ENCODE assay signal across 14 cellular contexts in the genomic region with DNA sequence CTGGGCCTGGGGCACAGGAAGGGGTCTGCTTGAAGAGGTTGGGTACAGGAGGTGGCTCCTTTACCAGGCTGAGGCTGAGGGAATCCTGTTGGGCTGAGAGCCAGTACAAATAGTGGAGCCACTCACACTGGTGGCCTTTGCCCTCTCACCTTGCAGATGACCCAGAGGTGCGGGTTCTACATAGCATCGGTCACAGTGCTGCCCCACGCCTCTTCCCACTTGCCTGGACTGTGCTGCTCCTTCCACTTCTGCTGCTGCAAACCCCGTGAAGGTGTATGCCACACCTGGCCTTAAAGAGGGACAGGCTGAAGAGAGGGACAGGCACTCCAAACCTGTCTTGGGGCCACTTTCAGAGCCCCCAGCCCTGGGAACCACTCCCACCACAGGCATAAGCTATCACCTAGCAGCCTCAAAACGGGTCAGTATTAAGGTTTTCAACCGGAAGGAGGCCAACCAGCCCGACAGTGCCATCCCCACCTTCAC. TPM values are rescaled to one million over a fixed set of nuclear protein-coding genes. Genes with fewer than 3 reads are reported as not detected.
A peak's percentile ranks its signal among the peaks of the same experiment; 100 is the strongest.
DNase-seq lines count a peak whose midpoint lies in the region; ATAC-seq and TF ChIP-seq lines count a peak whose summit lies in the region.
"Had no signal": no experiment of that assay in that cellular context is flagged by ENCODE, and none has a peak within 500 bp of the region (broad histone marks: within the 10 kb centered on the region; RNA-seq: fewer than 3 reads in every experiment).

No MANE protein-coding gene starts in this region.

- H3K4me3 Mint-ChIP-seq in activated CD4-positive, alpha-beta T cell treated with anti-CD3 and anti-CD28 coated beads, Interleukin-2, amount 10 ng/mL, durations not matched to agents 7 days and 5 days, result peak overlapping the region; percentile 15
- H3K4me3 Mint-ChIP-seq in endodermal cell, result peak overlapping the region; percentile 94
- H3K4me3 Mint-ChIP-seq in naive thymus-derived CD4-positive, alpha-beta T cell, result peak overlapping the region in 5 of 10 donors; percentile 17 to 100 (median 92)

- peaks cover 16% of the 10 kb centered on the region for H3K36me3 Mint-ChIP-seq in activated CD4-positive, alpha-beta T cell treated with anti-CD3 and anti-CD28 coated beads, Interleukin-2, amount 10 ng/mL, durations not matched to agents 7 days and 5 days (ENCODE audit: low read depth)
- peaks cover 18% of the 10 kb centered on the region for H3K36me3 Mint-ChIP-seq in endodermal cell (ENCODE audit: low read depth)
- peaks cover 0 to 11% (median 4%) of the 10 kb centered on the region in 5 donors for H3K36me3 Mint-ChIP-seq in naive thymus-derived CD4-positive, alpha-beta T cell

- peaks cover 16% of the 10 kb centered on the region for H3K4me1 ChIP-seq in endodermal cell (ENCODE audit: control insufficient read depth, insufficient read depth, low read length)
- peaks cover 10 to 31% of the 10 kb centered on the region in 2 donors for H3K4me1 ChIP-seq in naive thymus-derived CD4-positive, alpha-beta T cell (ENCODE audit: control insufficient read depth in 2 of 2, insufficient read depth in 2 of 2, low read length in 2 of 2)
- H3K4me1 ChIP-seq in upper lobe of right lung, result peaks cover 39% of the 10 kb centered on the region

- H3K27me3 ChIP-seq in endodermal cell (ENCODE audit: control insufficient read depth, insufficient read depth, low read length, poor library complexity, severe bottlenecking) (peaks cover 9% of the 10 kb centered on the region), upper lobe of right lung (peaks cover 3% of the 10 kb centered on the region), H7 (ENCODE audit: control insufficient read depth, insufficient read depth, low read length) (peaks cover 10% of the 10 kb centered on the region)
- peaks cover 0 to 6% of the 10 kb centered on the region in 2 donors for H3K27me3 ChIP-seq in naive thymus-derived CD4-positive, alpha-beta T cell (ENCODE audit: control insufficient read depth in 2 of 2, insufficient read depth in 2 of 2, low read length in 2 of 2)
- H3K27me3 ChIP-seq: SJSA1 had no signal

- CTCF ChIA-PET in activated CD4-positive, alpha-beta T cell treated with anti-CD3 and anti-CD28 coated beads, Interleukin-2, amount 10 ng/mL, durations not matched to agents 7 days and 5 days (lab: Charles Lee), result interaction anchor here (1.0 to 1.8 kb wide), 2 partner anchors 34 to 49 kb away, joined by 3 to 5 read pairs; no protein-coding TSS in a partner anchor
- CTCF ChIA-PET in naive thymus-derived CD4-positive, alpha-beta T cell (lab: Charles Lee), result interaction anchor here (1.0 to 3.0 kb wide), 3 partner anchors 42 to 60 kb away, joined by 3 to 14 read pairs (median 4); no protein-coding TSS in a partner anchor

- intact Hi-C loops in naive thymus-derived CD4-positive, alpha-beta T cell (cut with micrococcal nuclease), result loop anchor here in 1 of 2 donors (2.0 kb wide), 3 partner anchors 49 to 575 kb away; a partner anchor contains a TSS
- intact Hi-C loops in upper lobe of right lung (cut with DNase I), result no loop called here

- TF ChIP-seq CTCF in endodermal cell (conservative IDR thresholded peaks at IDR 0.05) (no peak), upper lobe of right lung (IDR thresholded peaks at IDR 0.05) (no peak), GM13976 (IDR thresholded peaks at IDR 0.05; ENCODE audit: borderline replicate concordance, control extremely low read depth, extremely low read depth, insufficient read depth, missing control alignments) (no peak)

- peaks cover 3% of the 10 kb centered on the region for H3K27me3 Mint-ChIP-seq in activated CD4-positive, alpha-beta T cell treated with anti-CD3 and anti-CD28 coated beads, Interleukin-2, amount 10 ng/mL, durations not matched to agents 7 days and 5 days
- H3K27me3 Mint-ChIP-seq in endodermal cell (ENCODE audit: insufficient read depth), result peaks cover 33% of the 10 kb centered on the region
- H3K27me3 Mint-ChIP-seq in naive thymus-derived CD4-positive, alpha-beta T cell, result peaks cover 0 to 14% (median 0%) of the 10 kb centered on the region in 5 donors
- H3K27me3 Mint-ChIP-seq: activated CD4-positive, alpha-beta T cell treated with anti-CD3 and anti-CD28 coated beads for 36 hours had no signal

- 86 to 95% methylated on average over 6 to 7 of the region's 7 CpGs for WGBS in endodermal cell (ENCODE audit: insufficient coverage in 1 of 2, insufficient read length in 1 of 2), 2 experiments

- no peak for DNase-seq in activated CD4-positive, alpha-beta T cell treated with anti-CD3 and anti-CD28 coated beads, Interleukin-2, amount 10 ng/mL, durations not matched to agents 7 days and 5 days
- no peak for DNase-seq in activated CD4-positive, alpha-beta T cell treated with anti-CD3 and anti-CD28 coated beads, Interleukin-2, amount 50 U/mL, for 1 hour
- no peak for DNase-seq in endodermal cell
- DNase-seq in naive thymus-derived CD4-positive, alpha-beta T cell, result no peak
- DNase-seq in upper lobe of right lung, result no peak
- no peak for DNase-seq in AML-193 (lab: John Stamatoyannopoulos, UW)
- DNase-seq in GM13976 (ENCODE audit: low spot score), result no peak
- no peak for DNase-seq in H7
- DNase-seq: activated CD4-positive, alpha-beta T cell treated with anti-CD3 and anti-CD28 coated beads for 36 hours; activated gamma-delta T cell treated with Interleukin-2 at 50 U/mL for 16 hours; foreskin melanocyte; mesendoderm; NCI-H1092 treated with DMSO at 0.1 percent for 48 hours had no signal

- no peak overlapping the region for H3K27ac Mint-ChIP-seq in activated CD4-positive, alpha-beta T cell treated with anti-CD3 and anti-CD28 coated beads, Interleukin-2, amount 10 ng/mL, durations not matched to agents 7 days and 5 days
- H3K27ac Mint-ChIP-seq in endodermal cell, result no peak overlapping the region
- peak overlapping the region in 6 of 9 donors; percentile 1 to 99 (median 72) for H3K27ac Mint-ChIP-seq in naive thymus-derived CD4-positive, alpha-beta T cell

- H3K36me3 ChIP-seq in endodermal cell (ENCODE audit: control insufficient read depth, insufficient read depth, low read length), result peaks cover 12% of the 10 kb centered on the region
- peaks cover 0 to 24% (median 0%) of the 10 kb centered on the region in 3 experiments for H3K36me3 ChIP-seq in naive thymus-derived CD4-positive, alpha-beta T cell (ENCODE audit: control insufficient read depth in 2 of 3, insufficient read depth in 3 of 3, low read length in 3 of 3)
- peaks cover 47% of the 10 kb centered on the region for H3K36me3 ChIP-seq in upper lobe of right lung
- H3K36me3 ChIP-seq in H7 (replicated peaks; ENCODE audit: control insufficient read depth, insufficient read depth, low read length), result peaks cover 3% of the 10 kb centered on the region

- in situ Hi-C loops in GM13976 (cut with MboI; ENCODE audit: low sequenced_read_pairs, unreplicated experiment), result no loop called here

- H3K27ac ChIP-seq in endodermal cell (ENCODE audit: low read depth, low read length) (no peak overlapping the region), upper lobe of right lung (peak overlapping the region; percentile 91)
- peak overlapping the region; percentile 99 for H3K27ac ChIP-seq in naive thymus-derived CD4-positive, alpha-beta T cell (ENCODE audit: low read depth, low read length)

- POLR2A ChIA-PET in activated CD4-positive, alpha-beta T cell treated with anti-CD3 and anti-CD28 coated beads, Interleukin-2, amount 10 ng/mL, durations not matched to agents 7 days and 5 days (lab: Charles Lee), result no interaction called here
- POLR2A ChIA-PET in naive thymus-derived CD4-positive, alpha-beta T cell (lab: Charles Lee), result interaction anchor here (1.6 to 1.9 kb wide), 2 partner anchors 41 to 178 kb away, joined by 4 to 5 read pairs; a partner anchor contains a TSS

- peaks cover 51% of the 10 kb centered on the region for H3K4me1 Mint-ChIP-seq in activated CD4-positive, alpha-beta T cell treated with anti-CD3 and anti-CD28 coated beads, Interleukin-2, amount 10 ng/mL, durations not matched to agents 7 days and 5 days
- H3K4me1 Mint-ChIP-seq in endodermal cell, result peaks cover 28% of the 10 kb centered on the region
- H3K4me1 Mint-ChIP-seq in naive thymus-derived CD4-positive, alpha-beta T cell, result peaks cover 40 to 61% (median 54%) of the 10 kb centered on the region in 7 donors

- no peak for ATAC-seq in naive thymus-derived CD4-positive, alpha-beta T cell
- no peak for ATAC-seq in upper lobe of right lung
- ATAC-seq: activated CD4-positive, alpha-beta T cell treated with anti-CD3 and anti-CD28 coated beads for 36 hours had no signal

- H3K4me3 ChIP-seq in endodermal cell (ENCODE audit: low read length) (no peak overlapping the region), upper lobe of right lung (peak overlapping the region; percentile 60), H7 (ENCODE audit: insufficient read depth, low read depth, low read length) (no peak overlapping the region)
- H3K4me3 ChIP-seq in naive thymus-derived CD4-positive, alpha-beta T cell (ENCODE audit: low read length), result no peak overlapping the region
- H3K4me3 ChIP-seq: SJSA1 had no signal

- H3K9ac ChIP-seq in endodermal cell (ENCODE audit: extremely low read depth, low read length, poor library complexity, severe bottlenecking), result no peak overlapping the region

- H3K9me3 Mint-ChIP-seq in activated CD4-positive, alpha-beta T cell treated with anti-CD3 and anti-CD28 coated beads, Interleukin-2, amount 10 ng/mL, durations not matched to agents 7 days and 5 days, result no peaks in the 10 kb centered on the region
- no peaks in the 10 kb centered on the region for H3K9me3 Mint-ChIP-seq in endodermal cell
- no peaks in the 10 kb centered on the region for H3K9me3 Mint-ChIP-seq in naive thymus-derived CD4-positive, alpha-beta T cell

- H3K9me3 ChIP-seq in endodermal cell (ENCODE audit: control insufficient read depth, low read length), result no peaks in the 10 kb centered on the region
- no peaks in the 10 kb centered on the region for H3K9me3 ChIP-seq in naive thymus-derived CD4-positive, alpha-beta T cell (ENCODE audit: control insufficient read depth in 2 of 3, low read length in 3 of 3)
- no peaks in the 10 kb centered on the region for H3K9me3 ChIP-seq in upper lobe of right lung
- H3K9me3 ChIP-seq: SJSA1 had no signal

RNA-seq across cellular contexts. Expression of a gene that starts 1.8 kb away (rescaled TPM):
- 10 to 100 TPM; 37.2 to 42.3 TPM for total RNA-seq in activated CD4-positive, alpha-beta T cell treated with anti-CD3 and anti-CD28 coated beads, Interleukin-2, amount 10 ng/mL, durations not matched to agents 7 days and 5 days
- total RNA-seq in endodermal cell, result 10 to 100 TPM; 25.1 to 29.8 TPM
- polyA plus RNA-seq in endodermal cell (2013, experiment 1 of 2), result 32.0 TPM
- polyA plus RNA-seq in endodermal cell (2013, experiment 2 of 2), result 27.5 TPM
- 10 to 100 TPM; 21.1 to 35.6 (median 24.3) TPM for total RNA-seq in naive thymus-derived CD4-positive, alpha-beta T cell
- polyA plus RNA-seq in naive thymus-derived CD4-positive, alpha-beta T cell, result 10 to 100 TPM; 51.0 to 64.8 TPM
- 44.7 TPM for total RNA-seq in upper lobe of right lung
- 73.7 and 79.2 TPM in 2 replicates for total RNA-seq in H7 (2014; rRNA removed; shearing (Covaris generic))

RNA-seq across cellular contexts. Expression of a gene that starts 6.2 kb away (rescaled TPM):
- total RNA-seq in activated CD4-positive, alpha-beta T cell treated with anti-CD3 and anti-CD28 coated beads, Interleukin-2, amount 10 ng/mL, durations not matched to agents 7 days and 5 days, result under 1 TPM in 1 of 2 experiments, not detected in 1; 0.15 TPM
- 1 to 10 TPM; 3.6 to 5.0 TPM for total RNA-seq in endodermal cell
- 4.0 TPM for polyA plus RNA-seq in endodermal cell (2013, experiment 1 of 2)
- 4.6 TPM for polyA plus RNA-seq in endodermal cell (2013, experiment 2 of 2)
- total RNA-seq in naive thymus-derived CD4-positive, alpha-beta T cell, result 1 to 10 TPM in 4 of 5 experiments, not detected in 1; 4.0 to 7.3 (median 5.6) TPM
- polyA plus RNA-seq in naive thymus-derived CD4-positive, alpha-beta T cell, result 10 to 100 TPM; 11.1 to 16.8 TPM
- total RNA-seq in upper lobe of right lung, result 178 TPM
- total RNA-seq in H7 (2014; rRNA removed; shearing (Covaris generic)), result 4.9 and 6.4 TPM in 2 replicates

RNA-seq across cellular contexts. Expression of a gene that starts 6.5 kb away (rescaled TPM):
- 10 to 100 TPM; 50.1 to 58.9 TPM for total RNA-seq in activated CD4-positive, alpha-beta T cell treated with anti-CD3 and anti-CD28 coated beads, Interleukin-2, amount 10 ng/mL, durations not matched to agents 7 days and 5 days
- total RNA-seq in endodermal cell, result 10 to 100 TPM; 48.8 to 73.4 TPM
- 89.8 TPM for polyA plus RNA-seq in endodermal cell (2013, experiment 1 of 2)
- polyA plus RNA-seq in endodermal cell (2013, experiment 2 of 2), result 83.0 TPM
- 10 to 100 TPM; 29.1 to 50.4 (median 43.8) TPM for total RNA-seq in naive thymus-derived CD4-positive, alpha-beta T cell
- polyA plus RNA-seq in naive thymus-derived CD4-positive, alpha-beta T cell, result 100 to 1,000 TPM in 1 of 2 donors, 10 to 100 TPM in 1; 99.2 to 128 TPM
- 71.1 TPM for total RNA-seq in upper lobe of right lung
- 119 and 193 TPM in 2 replicates for total RNA-seq in H7 (2014; rRNA removed; shearing (Covaris generic))

RNA-seq across cellular contexts. Expression of a gene that starts 39.3 kb away (rescaled TPM):
- total RNA-seq in activated CD4-positive, alpha-beta T cell treated with anti-CD3 and anti-CD28 coated beads, Interleukin-2, amount 10 ng/mL, durations not matched to agents 7 days and 5 days, result 100 to 1,000 TPM; 183 to 308 TPM
- total RNA-seq in endodermal cell, result 100 to 1,000 TPM; 143 to 152 TPM
- polyA plus RNA-seq in endodermal cell (2013, experiment 1 of 2), result 161 TPM
- 154 TPM for polyA plus RNA-seq in endodermal cell (2013, experiment 2 of 2)
- 100 to 1,000 TPM in 4 of 5 experiments, 10 to 100 TPM in 1; 97.4 to 236 (median 155) TPM for total RNA-seq in naive thymus-derived CD4-positive, alpha-beta T cell
- polyA plus RNA-seq in naive thymus-derived CD4-positive, alpha-beta T cell, result 100 to 1,000 TPM; 450 to 469 TPM
- total RNA-seq in upper lobe of right lung, result 130 TPM
- 165 and 204 TPM in 2 replicates for total RNA-seq in H7 (2014; rRNA removed; shearing (Covaris generic))

RNA-seq across cellular contexts. Expression of a gene that starts 39.8 kb away (rescaled TPM):
- total RNA-seq in activated CD4-positive, alpha-beta T cell treated with anti-CD3 and anti-CD28 coated beads, Interleukin-2, amount 10 ng/mL, durations not matched to agents 7 days and 5 days, result 10 to 100 TPM; 14.2 to 15.5 TPM
- total RNA-seq in endodermal cell (1 to 10 TPM; 5.1 to 7.1 TPM), upper lobe of right lung (0.43 TPM)
- polyA plus RNA-seq in endodermal cell (2013, experiment 1 of 2), result 9.8 TPM
- 9.5 TPM for polyA plus RNA-seq in endodermal cell (2013, experiment 2 of 2)
- total RNA-seq in naive thymus-derived CD4-positive, alpha-beta T cell, result 10 to 100 TPM in 1 of 5 experiments, 1 to 10 TPM in 4; 3.5 to 21.9 (median 4.1) TPM
- polyA plus RNA-seq in naive thymus-derived CD4-positive, alpha-beta T cell, result 1 to 10 TPM in 1 of 2 donors, under 1 TPM in 1; 0.69 to 1.3 TPM
- total RNA-seq in H7 (2014; rRNA removed; shearing (Covaris generic)), result 9.9 and 11.1 TPM in 2 replicates

Comparison
In these comparisons a context has a peak if more than half of its experiments do, and no peak if none do; other contexts are left out.
1. H3K27ac Mint-ChIP-seq: peak in naive thymus-derived CD4-positive, alpha-beta T cell (6 of 9); none in activated CD4-positive, alpha-beta T cell treated with anti-CD3 and anti-CD28 coated beads, Interleukin-2, amount 10 ng/mL, durations not matched to agents 7 days and 5 days (single experiment) and endodermal cell (single experiment).
2. RNA of a gene that starts 6.2 kb away (total RNA-seq): 178 TPM in upper lobe of right lung (single experiment); 3.6 to 5.0 TPM in endodermal cell, 4.9 to 6.4 TPM in H7, 4.0 to 7.3 TPM in naive thymus-derived CD4-positive, alpha-beta T cell and 0.15 TPM in activated CD4-positive, alpha-beta T cell treated with anti-CD3 and anti-CD28 coated beads, Interleukin-2, amount 10 ng/mL, durations not matched to agents 7 days and 5 days; every median in the first group is over 10 times any median in the second.